In genomic region chr7:106050743-106051110, GRCh38 we compare ENCODE assay signal across 11 cellular contexts.
DNase-seq lines count a peak whose midpoint lies in the region; ATAC-seq, FAIRE-seq and TF ChIP-seq lines count a peak whose summit lies in the region.
"Had no signal": no experiment of that assay in that cellular context is flagged by ENCODE, and none has a peak within 500 bp of the region (broad histone marks: within the 10 kb centered on the region; RNA-seq: fewer than 3 reads in every experiment).

No MANE protein-coding gene starts in this region.

- H3K27me3 ChIP-seq in AG04450 (ENCODE audit: control insufficient read depth, insufficient read depth, low read length) (peaks cover 17% of the 10 kb centered on the region), PC-3 (ENCODE audit: low read length) (no peaks in the 10 kb centered on the region)

- H3K36me3 Mint-ChIP-seq in activated T-cell treated with anti-CD3 and anti-CD28 coated beads, Interleukin-2, amount 50 U/mL, for 4 hours (ENCODE audit: insufficient read depth): no peaks in the 10 kb centered on the region

- no peak for FAIRE-seq in kidney (lab: Jason Lieb, UNC)

- peak overlapping the region; percentile 42 for H3K27ac ChIP-seq in AG04450 (ENCODE audit: low read depth, low read length)
- H3K27ac ChIP-seq in PC-3 (ENCODE audit: low read length): no peak overlapping the region
- no peak overlapping the region for H3K27ac ChIP-seq in kidney (ENCODE audit: low read depth in 2 of 2, low read length in 2 of 2)

- H3F3A ChIP-seq in PC-3 (ENCODE audit: low read length, unreplicated experiment): no peaks in the 10 kb centered on the region

- ATAC-seq in PC-3 (peak; percentile 85), esophagus mucosa (peak; percentile 78), omental fat pad (ENCODE audit: low FRiP score) (peak; percentile 78), HG02571 (IDR thresholded peaks at IDR 0.05; ENCODE audit: unreplicated experiment) (no peak)
- no peak for ATAC-seq in activated T-cell treated with anti-CD3 and anti-CD28 coated beads, Interleukin-2, amount 50 U/mL, for 4 hours

- peak overlapping the region; percentile 47; the same call in 1 of the 2 replicates for H2AFZ ChIP-seq in PC-3 (ENCODE audit: low read length)

- no peak for DNase-seq in AG04450 (ENCODE audit: low read depth, low spot score)
- DNase-seq in PC-3: peak; percentile 80
- no peak for DNase-seq in omental fat pad (ENCODE audit: low spot score)
- no peak for DNase-seq in kidney
- no peak for DNase-seq in GF-D8 (lab: John Stamatoyannopoulos, UW)
- DNase-seq in activated T-cell treated with anti-CD3 and anti-CD28 coated beads, Interleukin-2, amount 50 U/mL, for 4 hours: no peak
- DNase-seq: activated gamma-delta T cell treated with Interleukin-2 at 50 U/mL for 16 hours, MM.1S, SIG-M5 had no signal

- H3K79me2 ChIP-seq in PC-3 (ENCODE audit: low read length): no peaks in the 10 kb centered on the region

- intact Hi-C loops in PC-3 (cut with micrococcal nuclease): loop anchor here (10.0 kb wide), 1 partner anchor 414 kb away; no protein-coding TSS in a partner anchor
- intact Hi-C loops in kidney (cut with DNase I): no loop called here

- CTCF ChIA-PET in AG04450 (lab: Charles Lee): interaction anchor here (1.3 to 3.6 kb wide), 5 partner anchors 104 to 519 kb away, joined by 3 to 36 read pairs (median 4); partner anchors contain the start of gene RINT1
- CTCF ChIA-PET in PC-3 (lab: Charles Lee): interaction anchor here (2.6 kb wide), 1 partner anchor 103 kb away, joined by 10 read pairs; no protein-coding TSS in a partner anchor

- H3K27me3 Mint-ChIP-seq in activated T-cell treated with anti-CD3 and anti-CD28 coated beads, Interleukin-2, amount 50 U/mL, for 4 hours (ENCODE audit: low read depth): no peaks in the 10 kb centered on the region

- BruUV-seq in PC-3 (replicated peaks; lab: Mats Ljungman, UMichigan): no TSS peak

- no peaks in the 10 kb centered on the region for H3K9me3 Mint-ChIP-seq in activated T-cell treated with anti-CD3 and anti-CD28 coated beads, Interleukin-2, amount 50 U/mL, for 4 hours

- no peak overlapping the region for H3K9ac ChIP-seq in PC-3 (ENCODE audit: low read length)
- no peak overlapping the region for H3K9ac ChIP-seq in kidney (ENCODE audit: low read length in 2 of 2)

- no peak overlapping the region for H3K4me3 Mint-ChIP-seq in activated T-cell treated with anti-CD3 and anti-CD28 coated beads, Interleukin-2, amount 50 U/mL, for 4 hours

- H3K4me2 ChIP-seq in PC-3 (ENCODE audit: low read length): peak overlapping the region; percentile 46

- no peaks in the 10 kb centered on the region for H3K4me1 Mint-ChIP-seq in activated T-cell treated with anti-CD3 and anti-CD28 coated beads, Interleukin-2, amount 50 U/mL, for 4 hours (ENCODE audit: low read depth)

- no peak for TF ChIP-seq CTCF in AG04450 (IDR thresholded peaks at IDR 0.05; ENCODE audit: low read depth, low read length)
- no peak for TF ChIP-seq CTCF in PC-3 (conservative IDR thresholded peaks at IDR 0.05; ENCODE audit: low read depth, low read length)
- TF ChIP-seq CTCF in omental fat pad (IDR thresholded peaks at IDR 0.05): no peak
- TF ChIP-seq CTCF in kidney (IDR thresholded peaks at IDR 0.05; ENCODE audit: borderline replicate concordance, extremely low read depth, insufficient read depth): no peak

- H3K36me3 ChIP-seq in PC-3 (ENCODE audit: low read depth, low read length): no peaks in the 10 kb centered on the region
- no peaks in the 10 kb centered on the region for H3K36me3 ChIP-seq in kidney (ENCODE audit: control insufficient read depth in 1 of 2, insufficient read depth in 2 of 2, low read length in 2 of 2)

- no peaks in the 10 kb centered on the region for H3K9me2 ChIP-seq in PC-3 (replicated peaks; ENCODE audit: low read length)

- H4K20me1 ChIP-seq in PC-3 (ENCODE audit: low read length): no peaks in the 10 kb centered on the region

- H3K4me1 ChIP-seq in PC-3 (ENCODE audit: insufficient read depth, low read length): peaks cover 14% of the 10 kb centered on the region
- peaks cover 26 to 30% of the 10 kb centered on the region in 2 donors for H3K4me1 ChIP-seq in kidney (ENCODE audit: control insufficient read depth in 1 of 2, insufficient read depth in 1 of 2, low read depth in 1 of 2, low read length in 2 of 2)

- POLR2A ChIA-PET in AG04450 (lab: Yijun Ruan, JAX) (interaction anchor here (0.6 to 2.3 kb wide), 2 partner anchors 61 to 860 kb away, joined by 3 to 7 read pairs; partner anchors contain the start of gene SYPL1), PC-3 (lab: Charles Lee; ENCODE audit: unreplicated experiment) (interaction anchor here (0.5 kb wide), 1 partner anchor 461 kb away, joined by 3 read pairs; no protein-coding TSS in a partner anchor)

- no peak overlapping the region for H3K4me3 ChIP-seq in AG04450 (ENCODE audit: low read depth, low read length)
- no peak overlapping the region for H3K4me3 ChIP-seq in PC-3 (ENCODE audit: low read length)
- H3K4me3 ChIP-seq in kidney (ENCODE audit: low read length in 2 of 2): no peak overlapping the region

- H3K9me3 ChIP-seq in AG04450 (ENCODE audit: control insufficient read depth, insufficient read depth, low read length) (no peaks in the 10 kb centered on the region), PC-3 (ENCODE audit: low read length) (no peaks in the 10 kb centered on the region), kidney (ENCODE audit: control insufficient read depth in 1 of 2, low read length in 2 of 2) (no peaks in the 10 kb centered on the region)

Comparison
In these comparisons a context has a peak if more than half of its experiments do, and no peak if none do; other contexts are left out.
1. ATAC-seq: peak in PC-3 (single experiment), esophagus mucosa (single experiment) and omental fat pad (single experiment); none in HG02571 (single experiment) and activated T-cell treated with anti-CD3 and anti-CD28 coated beads, Interleukin-2, amount 50 U/mL, for 4 hours (0 of 2).